In the genomic region with DNA sequence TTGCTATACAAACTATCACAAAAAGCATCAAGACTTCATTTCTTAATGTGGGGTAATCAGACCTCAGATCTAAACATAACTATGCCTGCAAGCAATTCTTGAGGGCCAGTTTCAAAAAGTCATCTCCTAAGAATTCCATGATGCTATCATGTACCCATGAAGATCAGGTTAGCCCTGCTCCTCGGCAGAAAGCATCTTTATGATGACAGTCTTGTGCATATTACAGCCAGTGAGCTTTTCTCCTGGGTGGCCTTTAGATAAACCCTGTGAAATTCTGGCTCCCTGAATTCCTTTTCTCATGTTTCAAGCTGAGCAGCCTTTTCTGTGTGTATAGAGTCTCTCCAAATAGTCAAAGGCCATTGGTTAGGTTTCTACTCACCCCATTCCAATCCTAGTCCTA, we compare ENCODE assay signal across 1 cellular context.
TF ChIP-seq lines count a peak whose summit lies in the region.

No MANE protein-coding gene starts in this region.

TF ChIP-seq in HEK293T, 16 proteins besides CTCF, POLR2A, EP300 and RAD21:
- TF ChIP-seq ARNT (IDR thresholded peaks at IDR 0.05): no peak
- no peak for TF ChIP-seq LEF1 (IDR thresholded peaks at IDR 0.05; ENCODE audit: borderline replicate concordance)
- TF ChIP-seq FOXA1 (IDR thresholded peaks at IDR 0.05): no peak
- TF ChIP-seq TARDBP (IDR thresholded peaks at IDR 0.05): no peak
- no peak for TF ChIP-seq BHLHE40 (IDR thresholded peaks at IDR 0.05; ENCODE audit: borderline replicate concordance)
- no peak for TF ChIP-seq L3MBTL2 (conservative IDR thresholded peaks at IDR 0.05)
- no peak for TF ChIP-seq FOXM1 (IDR thresholded peaks at IDR 0.05; ENCODE audit: borderline replicate concordance)
- TF ChIP-seq HDGF (IDR thresholded peaks at IDR 0.05; ENCODE audit: borderline replicate concordance): no peak
- TF ChIP-seq ZNF384 (IDR thresholded peaks at IDR 0.05): no peak
- no peak for TF ChIP-seq SUZ12 (IDR thresholded peaks at IDR 0.05)
- no peak for TF ChIP-seq CTBP1 (IDR thresholded peaks at IDR 0.05; ENCODE audit: borderline replicate concordance)
- no peak for TF ChIP-seq PKNOX1 (IDR thresholded peaks at IDR 0.05)
- TF ChIP-seq ELF4 (IDR thresholded peaks at IDR 0.05): no peak
- no peak for TF ChIP-seq FOXK2 (IDR thresholded peaks at IDR 0.05)
